ENCODE assay signal across 8 cellular contexts in the genomic region with DNA sequence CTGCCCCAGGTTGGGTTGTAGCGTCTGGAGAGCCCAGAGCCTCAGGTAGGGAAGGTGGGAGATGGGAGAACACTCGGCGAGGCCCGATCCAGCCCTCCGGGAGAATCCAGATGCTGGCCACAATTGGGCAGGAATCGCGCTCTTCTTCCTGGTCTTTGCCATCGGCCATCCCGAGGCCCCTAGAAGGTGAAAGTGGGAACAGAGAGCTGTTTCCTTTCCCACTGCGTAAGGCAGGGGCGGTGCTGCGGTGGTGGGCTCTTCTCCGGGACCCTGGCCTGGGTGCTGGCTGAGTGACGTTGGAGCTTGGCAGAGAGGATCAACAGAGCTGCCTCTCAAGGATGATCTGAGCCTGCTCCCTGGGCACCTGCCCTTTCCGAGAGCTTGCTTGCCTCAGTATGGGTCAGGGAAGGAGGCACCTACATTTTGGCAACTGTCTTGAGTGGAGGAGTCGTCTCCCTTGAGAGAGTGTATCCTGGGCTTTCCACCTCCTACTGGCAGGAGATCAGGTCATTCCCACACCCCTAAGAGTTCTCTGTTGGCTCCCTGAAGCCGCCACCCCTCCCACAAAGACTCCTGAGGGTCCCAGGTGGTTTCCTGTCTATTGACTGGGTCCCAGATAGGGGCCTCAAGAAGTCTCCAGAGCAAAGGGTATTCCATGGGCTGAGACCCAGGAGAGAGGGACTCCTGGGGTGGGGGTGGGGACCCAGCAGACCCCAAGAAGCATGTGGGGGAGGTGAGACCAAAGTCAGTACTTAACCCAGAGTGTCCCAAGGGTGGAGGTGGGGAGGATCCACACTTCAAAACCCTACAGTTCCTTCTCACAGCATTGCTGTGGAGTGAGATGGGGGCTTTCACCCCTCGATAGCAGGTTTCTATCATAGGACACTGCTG. TPM values are rescaled to one million over a fixed set of nuclear protein-coding genes. Genes with fewer than 3 reads are reported as not detected.
DNase-seq lines count a peak whose midpoint lies in the region; ATAC-seq lines count a peak whose summit lies in the region.

No MANE protein-coding gene starts in this region.

- H3K9me3 Mint-ChIP-seq in activated CD8-positive, alpha-beta memory T cell treated with anti-CD3 and anti-CD28 coated beads, Interleukin-2, amount 10 ng/mL, durations not matched to agents 7 days and 5 days (ENCODE audit: low read depth), result no peaks in the 10 kb centered on the region
- no peaks in the 10 kb centered on the region for H3K9me3 Mint-ChIP-seq in stimulated activated naive B cell treated with anti-CD40 and anti-IgM and Interleukin-4, amounts not matched to agents 10 μg/mL and 1 μg/mL and 100 μg/mL, for 72 hours

- peak overlapping the region; percentile 93 for H3K4me3 Mint-ChIP-seq in activated CD8-positive, alpha-beta memory T cell treated with anti-CD3 and anti-CD28 coated beads, Interleukin-2, amount 10 ng/mL, durations not matched to agents 7 days and 5 days
- peak overlapping the region; percentile 89 to 94 for H3K4me3 Mint-ChIP-seq in stimulated activated naive B cell treated with anti-CD40 and anti-IgM and Interleukin-4, amounts not matched to agents 10 μg/mL and 1 μg/mL and 100 μg/mL, for 72 hours

- DNase-seq in DMS53 (lab: John Stamatoyannopoulos, UW), result peak; percentile 52
- no peak for DNase-seq in DMS53 treated with DMSO at 0.1 percent for 48 hours (lab: John Stamatoyannopoulos, UW; ENCODE audit: unreplicated experiment)
- DNase-seq in activated CD8-positive, alpha-beta memory T cell treated with anti-CD3 and anti-CD28 coated beads, Interleukin-2, amount 10 ng/mL, durations not matched to agents 7 days and 5 days, result peak; percentile 52
- DNase-seq in stimulated activated naive B cell treated with anti-CD40 and anti-IgM and Interleukin-4, amounts not matched to agents 10 μg/mL and 1 μg/mL and 100 μg/mL, for 72 hours, result no peak
- no peak for DNase-seq in stimulated activated CD4-positive, alpha-beta T cell treated with anti-CD3 and anti-CD28 coated beads, Interleukin-1b, Interleukin-23, amount 100 ng/mL, for 48 hours
- DNase-seq in COLO829 (ENCODE audit: low spot score), result no peak

- H3K36me3 Mint-ChIP-seq in activated CD8-positive, alpha-beta memory T cell treated with anti-CD3 and anti-CD28 coated beads, Interleukin-2, amount 10 ng/mL, durations not matched to agents 7 days and 5 days, result peaks cover 18% of the 10 kb centered on the region
- peaks cover 21 to 26% of the 10 kb centered on the region in 2 donors for H3K36me3 Mint-ChIP-seq in stimulated activated naive B cell treated with anti-CD40 and anti-IgM and Interleukin-4, amounts not matched to agents 10 μg/mL and 1 μg/mL and 100 μg/mL, for 72 hours

- peak overlapping the region; percentile 89 for H3K27ac Mint-ChIP-seq in activated CD8-positive, alpha-beta memory T cell treated with anti-CD3 and anti-CD28 coated beads, Interleukin-2, amount 10 ng/mL, durations not matched to agents 7 days and 5 days
- peak overlapping the region; percentile 97 for H3K27ac Mint-ChIP-seq in stimulated activated naive B cell treated with anti-CD40 and anti-IgM and Interleukin-4, amounts not matched to agents 10 μg/mL and 1 μg/mL and 100 μg/mL, for 72 hours

- peak overlapping the region; percentile 85 for H3K4me3 ChIP-seq in iPS-11a (ENCODE audit: low read depth, low read length)

- CTCF ChIA-PET in activated CD8-positive, alpha-beta memory T cell treated with anti-CD3 and anti-CD28 coated beads, Interleukin-2, amount 10 ng/mL, durations not matched to agents 7 days and 5 days (lab: Charles Lee), result interaction anchor here (0.8 to 3.9 kb wide), 18 partner anchors 12 to 1209 kb away, joined by 3 to 68 read pairs (median 4); partner anchors contain the start of genes PML and PPCDC

- H3K27me3 Mint-ChIP-seq in activated CD8-positive, alpha-beta memory T cell treated with anti-CD3 and anti-CD28 coated beads, Interleukin-2, amount 10 ng/mL, durations not matched to agents 7 days and 5 days, result no peaks in the 10 kb centered on the region
- peaks cover 13 to 20% of the 10 kb centered on the region in 2 donors for H3K27me3 Mint-ChIP-seq in stimulated activated naive B cell treated with anti-CD40 and anti-IgM and Interleukin-4, amounts not matched to agents 10 μg/mL and 1 μg/mL and 100 μg/mL, for 72 hours

- no peak for ATAC-seq in activated CD8-positive, alpha-beta memory T cell treated with anti-CD3 and anti-CD28 coated beads, Interleukin-2, amount 10 ng/mL, durations not matched to agents 7 days and 5 days
- ATAC-seq in stimulated activated naive B cell treated with anti-CD40 and anti-IgM and Interleukin-4, amounts not matched to agents 10 μg/mL and 1 μg/mL and 100 μg/mL, for 72 hours (replicated peaks), result no peak
- ATAC-seq in HG03175 (IDR thresholded peaks at IDR 0.05; ENCODE audit: unreplicated experiment), result no peak

- peaks cover 56% of the 10 kb centered on the region for H3K4me1 Mint-ChIP-seq in activated CD8-positive, alpha-beta memory T cell treated with anti-CD3 and anti-CD28 coated beads, Interleukin-2, amount 10 ng/mL, durations not matched to agents 7 days and 5 days
- peaks cover 34 to 51% of the 10 kb centered on the region in 2 donors for H3K4me1 Mint-ChIP-seq in stimulated activated naive B cell treated with anti-CD40 and anti-IgM and Interleukin-4, amounts not matched to agents 10 μg/mL and 1 μg/mL and 100 μg/mL, for 72 hours

RNA-seq across cellular contexts. Expression of gene C15orf39, which starts 1.6 kb away (rescaled TPM):
- total RNA-seq in activated CD8-positive, alpha-beta memory T cell treated with anti-CD3 and anti-CD28 coated beads, Interleukin-2, amount 10 ng/mL, durations not matched to agents 7 days and 5 days, result 10 to 100 TPM; 62.8 to 63.0 TPM

RNA-seq across cellular contexts. Expression of gene GOLGA6C, which starts 54.9 kb away (rescaled TPM):
- not detected for total RNA-seq in activated CD8-positive, alpha-beta memory T cell treated with anti-CD3 and anti-CD28 coated beads, Interleukin-2, amount 10 ng/mL, durations not matched to agents 7 days and 5 days

Comparison
In these comparisons a context has a peak if more than half of its experiments do, and no peak if none do; other contexts are left out.
1. DNase-seq: peak in DMS53 (single experiment) and activated CD8-positive, alpha-beta memory T cell treated with anti-CD3 and anti-CD28 coated beads, Interleukin-2, amount 10 ng/mL, durations not matched to agents 7 days and 5 days (single experiment); none in DMS53 treated with DMSO at 0.1 percent for 48 hours (single experiment), stimulated activated naive B cell treated with anti-CD40 and anti-IgM and Interleukin-4, amounts not matched to agents 10 μg/mL and 1 μg/mL and 100 μg/mL, for 72 hours (single experiment), stimulated activated CD4-positive, alpha-beta T cell treated with anti-CD3 and anti-CD28 coated beads, Interleukin-1b, Interleukin-23, amount 100 ng/mL, for 48 hours (single experiment) and COLO829 (single experiment).